In genomic region chr19:1275976-1276619, GRCh38 we compare ENCODE assay signal across 8 cellular contexts. TPM values are rescaled to one million over a fixed set of nuclear protein-coding genes. Genes with fewer than 3 reads are reported as not detected.
DNase-seq lines count a peak whose midpoint lies in the region; ATAC-seq and TF ChIP-seq lines count a peak whose summit lies in the region.

No MANE protein-coding gene starts in this region.

- no peaks in the 10 kb centered on the region for H3K9me3 ChIP-seq in RWPE2 (ENCODE audit: severe bottlenecking)
- no peaks in the 10 kb centered on the region for H3K9me3 ChIP-seq in esophagus squamous epithelium

- H3K4me1 ChIP-seq in RWPE2 (ENCODE audit: insufficient read depth, poor library complexity, severe bottlenecking), result peaks cover 4% of the 10 kb centered on the region
- H3K4me1 ChIP-seq in esophagus squamous epithelium, result peaks cover 45 to 66% (median 51%) of the 10 kb centered on the region in 3 donors

- TF ChIP-seq POLR2A in esophagus squamous epithelium (IDR thresholded peaks at IDR 0.05), result no peak

- no peak for DNase-seq in GM06990 (ENCODE audit: extremely low read depth, insufficient read length)
- DNase-seq in RWPE2 (ENCODE audit: low spot score), result no peak
- no peak for DNase-seq in esophagus squamous epithelium (lab: John Stamatoyannopoulos, UW)
- peak; percentile 22 for DNase-seq in pons (ENCODE audit: low spot score)
- no peak for DNase-seq in DMS79 treated with DMSO at 0.1 percent for 48 hours (lab: John Stamatoyannopoulos, UW)
- DNase-seq in ACHN, result no peak
- no peak for DNase-seq in NCI-H1930 (lab: John Stamatoyannopoulos, UW)

- H3K4me3 ChIP-seq in GM06990 (replicated peaks; ENCODE audit: low read depth, low read length) (peak overlapping the region; percentile 72), RWPE2 (ENCODE audit: severe bottlenecking) (peak overlapping the region; percentile 58), esophagus squamous epithelium (peak overlapping the region; percentile 49 to 86 (median 70))

- no peak for ATAC-seq in RWPE2 (ENCODE audit: low read depth)
- ATAC-seq in activated CD4-positive, CD25-positive, alpha-beta regulatory T cell treated with anti-CD3 and anti-CD28 coated beads, Interleukin-2, amount 50 U/mL, for 24 hours, result no peak

- no peaks in the 10 kb centered on the region for H3K27me3 ChIP-seq in GM06990 (replicated peaks; ENCODE audit: control insufficient read depth, insufficient read depth, low read length)
- H3K27me3 ChIP-seq in RWPE2 (ENCODE audit: insufficient read depth, poor library complexity, severe bottlenecking), result no peaks in the 10 kb centered on the region
- H3K27me3 ChIP-seq in esophagus squamous epithelium, result no peaks in the 10 kb centered on the region

- intact Hi-C loops in esophagus squamous epithelium (cut with DNase I), result loop anchor here (10.0 kb wide), 1 partner anchor 129 kb away; the partner anchor contains the start of genes DAZAP1 and GAMT

- in situ Hi-C loops in ACHN (cut with HindIII; ENCODE audit: low pct_ligation_motif_present, low pct_unique_long_range_greater_than_20kb, low sequenced_read_pairs), result no loop called here

- WGBS in esophagus squamous epithelium, 2 donors, result 10 to 31% methylated on average over 7 to 27 of the region's 43 CpGs

- H3K27ac ChIP-seq in RWPE2 (ENCODE audit: poor library complexity, severe bottlenecking) (peak overlapping the region; percentile 86), esophagus squamous epithelium (peak overlapping the region; percentile 94 to 99 (median 98))

- H3K36me3 ChIP-seq in GM06990 (ENCODE audit: control insufficient read depth, insufficient read depth, low read length), result peaks cover 35% of the 10 kb centered on the region
- peaks cover 45% of the 10 kb centered on the region for H3K36me3 ChIP-seq in RWPE2 (ENCODE audit: low read depth)
- peaks cover 26 to 70% (median 28%) of the 10 kb centered on the region in 3 donors for H3K36me3 ChIP-seq in esophagus squamous epithelium

- TF ChIP-seq CTCF in GM06990 (IDR thresholded peaks at IDR 0.05; ENCODE audit: insufficient read depth, low read length, poor library complexity, severe bottlenecking) (no peak), RWPE2 (IDR thresholded peaks at IDR 0.05; ENCODE audit: poor library complexity, severe bottlenecking) (no peak), esophagus squamous epithelium (IDR thresholded peaks at IDR 0.05) (peak in 1 of 6 experiments; percentile 7)

RNA-seq across cellular contexts. Expression of gene FAM174C, which starts 0.8 kb away (rescaled TPM):
- total RNA-seq in esophagus squamous epithelium, result 10 to 100 TPM; 31.5 to 69.8 (median 50.5) TPM

RNA-seq across cellular contexts. Expression of gene CIRBP, which starts 7.0 kb away (rescaled TPM):
- 100 to 1,000 TPM; 116 to 415 (median 238) TPM for total RNA-seq in esophagus squamous epithelium

RNA-seq across cellular contexts. Expression of gene EFNA2, which starts 9.6 kb away (rescaled TPM):
- not detected for total RNA-seq in esophagus squamous epithelium

RNA-seq across cellular contexts. Expression of gene MIDN, which starts 27.7 kb away (rescaled TPM):
- 10 to 100 TPM; 12.4 to 65.0 (median 40.4) TPM for total RNA-seq in esophagus squamous epithelium

RNA-seq across cellular contexts. Expression of gene ATP5F1D, which starts 34.5 kb away (rescaled TPM):
- total RNA-seq in esophagus squamous epithelium, result 100 to 1,000 TPM in 3 of 4 donors, 10 to 100 TPM in 1; 83.4 to 171 (median 132) TPM
